In the genomic region with DNA sequence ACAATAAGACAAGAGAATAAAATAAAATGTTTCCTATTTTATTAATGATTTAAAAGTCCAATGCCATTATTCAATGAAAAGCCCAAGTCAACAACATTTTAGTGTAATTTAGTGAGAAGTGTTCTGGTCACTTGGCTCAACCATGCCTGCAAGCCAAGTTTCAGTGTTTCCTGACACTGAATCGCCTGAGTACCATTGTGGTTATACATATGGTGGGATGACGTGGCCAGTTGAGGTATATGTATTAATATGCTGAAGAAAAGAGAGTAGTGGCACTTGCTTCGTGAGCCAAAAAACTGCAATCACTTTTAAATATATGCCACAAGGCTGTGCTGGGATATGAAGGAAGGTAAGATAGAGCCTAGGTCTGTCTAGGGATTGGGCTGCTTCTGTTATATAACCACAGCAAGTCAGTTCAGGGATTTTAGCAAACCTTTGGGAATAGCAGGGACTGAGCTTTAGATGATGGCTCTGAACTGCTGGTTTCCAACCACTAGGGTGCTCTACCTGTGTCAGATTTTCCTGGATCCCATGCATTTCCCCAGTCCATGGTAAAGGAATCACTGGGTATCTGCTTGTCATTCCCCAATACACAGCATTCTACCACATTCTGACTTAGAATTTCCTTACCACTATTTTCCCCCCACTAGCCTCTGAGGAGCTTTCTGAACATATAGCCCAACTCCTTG, we compare ENCODE assay signal across 18 cellular contexts.
A peak's percentile ranks its signal among the peaks of the same experiment; 100 is the strongest.
DNase-seq lines count a peak whose midpoint lies in the region; ATAC-seq and TF ChIP-seq lines count a peak whose summit lies in the region.
"Had no signal": no experiment of that assay in that cellular context is flagged by ENCODE, and none has a peak within 500 bp of the region (broad histone marks: within the 10 kb centered on the region; RNA-seq: fewer than 3 reads in every experiment).

No MANE protein-coding gene starts in this region.

- ATAC-seq in GM19463 (IDR thresholded peaks at IDR 0.05; ENCODE audit: unreplicated experiment): peak; percentile 84
- peak; percentile 50 for ATAC-seq in HG03139 (IDR thresholded peaks at IDR 0.05; ENCODE audit: unreplicated experiment)
- ATAC-seq in omental fat pad (ENCODE audit: low FRiP score): no peak
- ATAC-seq: right cardiac atrium; stimulated activated naive CD8-positive, alpha-beta T cell treated with anti-CD3 and anti-CD28 coated beads, Interleukin-15, Interleukin-2, amounts not matched to agents 100 U/mL and 50 U/mL, for 24 hours had no signal

- no peaks in the 10 kb centered on the region for H3K36me3 ChIP-seq in esophagus squamous epithelium

- no peaks in the 10 kb centered on the region for H3K4me1 ChIP-seq in esophagus squamous epithelium

- no peaks in the 10 kb centered on the region for H3K27me3 ChIP-seq in esophagus squamous epithelium

- H3K9me3 ChIP-seq in esophagus squamous epithelium: no peaks in the 10 kb centered on the region

- intact Hi-C loops in esophagus squamous epithelium (cut with DNase I): no loop called here

- 67 to 78% methylated on average over 3 of the region's 3 CpGs for WGBS in esophagus squamous epithelium, 2 donors

- no peak overlapping the region for H3K27ac ChIP-seq in esophagus squamous epithelium

- DNase-seq in ELR (ENCODE audit: low read depth): peak; percentile 10
- peak; percentile 6 for DNase-seq in RPMI7951 (ENCODE audit: low read depth)
- no peak for DNase-seq in inferior parietal cortex (ENCODE audit: extremely low spot score)
- DNase-seq in esophagus squamous epithelium (lab: John Stamatoyannopoulos, UW): no peak
- DNase-seq in omental fat pad (ENCODE audit: low spot score): no peak
- DNase-seq in dermis blood vessel endothelial cell: no peak
- DNase-seq: activated CD4-positive, alpha-beta memory T cell treated with anti-CD3 and anti-CD28 coated beads, Interleukin-2, amount 10 ng/mL, durations not matched to agents 7 days and 5 days; activated naive CD4-positive, alpha-beta T cell treated with anti-CD3 and anti-CD28 coated beads for 36 hours; DND-41; naive B cell; NCI-H1417 treated with DMSO at 0.1 percent for 48 hours; NCI-H510A treated with DMSO at 0.1 percent for 48 hours; right cardiac atrium; stimulated activated CD4-positive, alpha-beta T cell treated with anti-CD3 and anti-CD28 coated beads, Interleukin-4, amount 100 ng/mL, for 24 hours; stimulated activated naive CD8-positive, alpha-beta T cell treated with anti-CD3 and anti-CD28 coated beads, Interleukin-15, Interleukin-2, amounts not matched to agents 100 U/mL and 50 U/mL, for 24 hours; T-helper 9 cell had no signal

- TF ChIP-seq POLR2A in esophagus squamous epithelium (IDR thresholded peaks at IDR 0.05): no peak

- TF ChIP-seq CTCF in esophagus squamous epithelium (IDR thresholded peaks at IDR 0.05) (peak in 1 of 6 experiments; percentile 6), omental fat pad (IDR thresholded peaks at IDR 0.05) (no peak)

- no peak overlapping the region for H3K4me3 ChIP-seq in esophagus squamous epithelium

Comparison
In these comparisons a context has a peak if more than half of its experiments do, and no peak if none do; other contexts are left out.
1. DNase-seq: peak in ELR (single experiment) and RPMI7951 (single experiment); none in inferior parietal cortex (single experiment), esophagus squamous epithelium (single experiment), omental fat pad (single experiment) and dermis blood vessel endothelial cell (single experiment).